ENCODE assay signal across 1 cellular context in genomic region chr7:77867208-77867915, GRCh38.
TF ChIP-seq lines count a peak whose summit lies in the region.

No MANE protein-coding gene starts in this region.

TF ChIP-seq in HepG2, 621 proteins besides CTCF, POLR2A, EP300 and RAD21 (continued from another document):
- TF ChIP-seq CSRNP2 (CRISPR knock-in tag; conservative IDR thresholded peaks at IDR 0.05; ENCODE audit: low read depth) (no peak), KIAA2018 (CRISPR knock-in tag; IDR thresholded peaks at IDR 0.05; ENCODE audit: borderline replicate concordance) (no peak), MAFF (IDR thresholded peaks at IDR 0.05; ENCODE audit: low read depth, low read length) (peak; percentile 76), SETDB1 (CRISPR knock-in tag; IDR thresholded peaks at IDR 0.05; ENCODE audit: borderline replicate concordance) (no peak), ZNF772 (CRISPR knock-in tag; IDR thresholded peaks at IDR 0.05) (no peak), ZNF691 (CRISPR knock-in tag; IDR thresholded peaks at IDR 0.05; ENCODE audit: borderline replicate concordance, low read depth) (no peak), ZSCAN25 (CRISPR knock-in tag; IDR thresholded peaks at IDR 0.05) (no peak), ZNF704 (CRISPR knock-in tag; IDR thresholded peaks at IDR 0.05; ENCODE audit: borderline replicate concordance) (no peak), MAFK (conservative IDR thresholded peaks at IDR 0.05 in 1 of 2, IDR thresholded peaks at IDR 0.05 in 1 of 2; ENCODE audit: low read length in 2 of 2) (peak; percentile 65 to 80), NR2F1 (CRISPR knock-in tag; IDR thresholded peaks at IDR 0.05) (no peak), KLF12 (CRISPR knock-in tag; IDR thresholded peaks at IDR 0.05; ENCODE audit: borderline replicate concordance) (no peak), PBX2 (CRISPR knock-in tag; IDR thresholded peaks at IDR 0.05) (no peak)
